In the genomic region with DNA sequence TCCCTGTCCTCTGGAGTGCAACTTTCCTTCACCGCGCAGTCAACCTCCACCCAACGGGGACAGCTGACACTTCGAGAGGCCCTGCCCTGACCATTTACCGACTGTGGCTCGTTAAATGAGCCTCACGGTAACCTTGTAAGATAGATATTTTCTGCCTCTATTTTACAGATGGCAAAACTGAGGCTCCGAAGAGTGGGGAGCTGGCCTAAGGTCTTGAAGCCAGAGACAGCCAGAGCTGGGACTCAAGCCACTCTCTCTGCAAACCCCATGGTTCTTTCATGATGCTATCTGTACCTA, we compare ENCODE assay signal across 20 cellular contexts. TPM values are rescaled to one million over a fixed set of nuclear protein-coding genes. Genes with fewer than 3 reads are reported as not detected.
DNase-seq lines count a peak whose midpoint lies in the region; ATAC-seq and TF ChIP-seq lines count a peak whose summit lies in the region.
"Had no signal": no experiment of that assay in that cellular context is flagged by ENCODE, and none has a peak within 500 bp of the region (broad histone marks: within the 10 kb centered on the region; RNA-seq: fewer than 3 reads in every experiment).

No MANE protein-coding gene starts in this region.

- ATAC-seq in body of pancreas = no peak
- ATAC-seq: CD8-positive, alpha-beta T cell; GM23338; HCT116 had no signal

- H3K4me3 ChIP-seq in body of pancreas = no peak overlapping the region
- H3K4me3 ChIP-seq: BLaER1 treated with 17β-estradiol and CSF1 and Interleukin-3, amounts not matched to agents 10 nM and 100 nM; GM23338 had no signal

- BruUV-seq in Calu3 (replicated peaks; lab: Mats Ljungman, UMichigan) = no TSS peak

- H3K27me3 Mint-ChIP-seq in Calu3 (ENCODE audit: unreplicated experiment) (peaks cover 42% of the 10 kb centered on the region), nephron (ENCODE audit: low read depth) (peaks cover 84% of the 10 kb centered on the region), progenitor cell of endocrine pancreas (peaks cover 9% of the 10 kb centered on the region)
- H3K27me3 Mint-ChIP-seq in activated T-helper 1 cell treated with anti-CD3 and anti-CD28 coated beads, Interleukin-12 subunit alpha, Interleukin-12 subunit beta, Interleukin-2, Interleukin-4 antibody, amounts not matched to agents 30 ng/mL and 10 ng/mL and 1 ng/mL, durations not matched to agents 14 hours and 24 hours and 36 hours (ENCODE audit: insufficient read depth) = peaks cover 64% of the 10 kb centered on the region

- H3K36me3 Mint-ChIP-seq in Calu3 (ENCODE audit: insufficient read depth, unreplicated experiment) (no peaks in the 10 kb centered on the region), nephron (ENCODE audit: low read depth) (no peaks in the 10 kb centered on the region), progenitor cell of endocrine pancreas (ENCODE audit: insufficient read depth) (no peaks in the 10 kb centered on the region)
- H3K36me3 Mint-ChIP-seq in activated T-helper 1 cell treated with anti-CD3 and anti-CD28 coated beads, Interleukin-12 subunit alpha, Interleukin-12 subunit beta, Interleukin-2, Interleukin-4 antibody, amounts not matched to agents 30 ng/mL and 10 ng/mL and 1 ng/mL, durations not matched to agents 14 hours and 24 hours and 36 hours (ENCODE audit: low read depth) = no peaks in the 10 kb centered on the region
- H3K36me3 Mint-ChIP-seq: CD8-positive, alpha-beta T cell had no signal

- H3K4me1 ChIP-seq in body of pancreas = peaks cover 45% of the 10 kb centered on the region

- DNase-seq in Calu3 = no peak
- DNase-seq in body of pancreas = peak in 1 of 4 donors; percentile 40
- DNase-seq in progenitor cell of endocrine pancreas (ENCODE audit: low spot score, unreplicated experiment) = no peak
- DNase-seq in activated T-helper 1 cell treated with anti-CD3 and anti-CD28 coated beads, Interleukin-12 subunit alpha, Interleukin-12 subunit beta, Interleukin-2, Interleukin-4 antibody, amounts not matched to agents 30 ng/mL and 10 ng/mL and 1 ng/mL, durations not matched to agents 14 hours and 24 hours and 36 hours (ENCODE audit: low spot score) = no peak
- no peak for DNase-seq in NCI-H146 (lab: John Stamatoyannopoulos, UW)
- DNase-seq in activated effector memory CD4-positive, alpha-beta T cell treated with anti-CD3 and anti-CD28 coated beads, Interleukin-2, amount 50 U/mL, for 16 hours = no peak
- DNase-seq: 8988T; CD8-positive, alpha-beta T cell; DMS 273 treated with DMSO at 0.1 percent for 48 hours; DMS53; DND-41; H7; HFFc6; IMR-90 had no signal

- WGBS in body of pancreas, 2 donors = 50 to 66% methylated on average over 7 to 8 of the region's 8 CpGs

- TF ChIP-seq CTCF in Calu3 (IDR thresholded peaks at IDR 0.05; ENCODE audit: unreplicated experiment) (no peak), body of pancreas (IDR thresholded peaks at IDR 0.05) (no peak), nephron (IDR thresholded peaks at IDR 0.05; ENCODE audit: unreplicated experiment in 3 of 3) (no peak), progenitor cell of endocrine pancreas (IDR thresholded peaks at IDR 0.05; ENCODE audit: unreplicated experiment) (no peak)

- H3K9me3 Mint-ChIP-seq in Calu3 (ENCODE audit: low read depth, unreplicated experiment) (no peaks in the 10 kb centered on the region), nephron (no peaks in the 10 kb centered on the region), progenitor cell of endocrine pancreas (ENCODE audit: low read depth) (no peaks in the 10 kb centered on the region)
- no peaks in the 10 kb centered on the region for H3K9me3 Mint-ChIP-seq in activated T-helper 1 cell treated with anti-CD3 and anti-CD28 coated beads, Interleukin-12 subunit alpha, Interleukin-12 subunit beta, Interleukin-2, Interleukin-4 antibody, amounts not matched to agents 30 ng/mL and 10 ng/mL and 1 ng/mL, durations not matched to agents 14 hours and 24 hours and 36 hours
- H3K9me3 Mint-ChIP-seq: CD8-positive, alpha-beta T cell; GM23338 had no signal

- H3K4me3 Mint-ChIP-seq in Calu3 (ENCODE audit: low read depth, unreplicated experiment) = peak overlapping the region; percentile 13
- H3K4me3 Mint-ChIP-seq in nephron = peak overlapping the region in 2 of 3 experiments; percentile 21 to 57
- H3K4me3 Mint-ChIP-seq in progenitor cell of endocrine pancreas (ENCODE audit: low read depth) = peak overlapping the region; percentile 11
- no peak overlapping the region for H3K4me3 Mint-ChIP-seq in activated T-helper 1 cell treated with anti-CD3 and anti-CD28 coated beads, Interleukin-12 subunit alpha, Interleukin-12 subunit beta, Interleukin-2, Interleukin-4 antibody, amounts not matched to agents 30 ng/mL and 10 ng/mL and 1 ng/mL, durations not matched to agents 14 hours and 24 hours and 36 hours
- H3K4me3 Mint-ChIP-seq: CD8-positive, alpha-beta T cell; GM23338; HFFc6 had no signal

- TF ChIP-seq POLR2A in body of pancreas (IDR thresholded peaks at IDR 0.05) = no peak

- peak overlapping the region in 3 of 4 donors; percentile 83 to 90 (median 89) for H3K27ac ChIP-seq in body of pancreas
- H3K27ac ChIP-seq: BLaER1 treated with 17β-estradiol and CSF1 and Interleukin-3, amounts not matched to agents 10 nM and 100 nM; HL-60 had no signal

- H3K36me3 ChIP-seq in body of pancreas (replicated peaks in 1 of 2; ENCODE audit: insufficient read depth in 1 of 2, low read depth in 2 of 2) = no peaks in the 10 kb centered on the region
- H3K36me3 ChIP-seq: BLaER1 treated with 17β-estradiol and CSF1 and Interleukin-3, amounts not matched to agents 10 nM and 100 nM had no signal

- peaks cover 62% of the 10 kb centered on the region for H3K4me1 Mint-ChIP-seq in Calu3 (ENCODE audit: low read depth, unreplicated experiment)
- H3K4me1 Mint-ChIP-seq in nephron = peaks cover 36% of the 10 kb centered on the region
- peaks cover 47% of the 10 kb centered on the region for H3K4me1 Mint-ChIP-seq in progenitor cell of endocrine pancreas (ENCODE audit: low read depth)
- peaks cover 33% of the 10 kb centered on the region for H3K4me1 Mint-ChIP-seq in activated T-helper 1 cell treated with anti-CD3 and anti-CD28 coated beads, Interleukin-12 subunit alpha, Interleukin-12 subunit beta, Interleukin-2, Interleukin-4 antibody, amounts not matched to agents 30 ng/mL and 10 ng/mL and 1 ng/mL, durations not matched to agents 14 hours and 24 hours and 36 hours (ENCODE audit: low read depth)

- intact Hi-C loops in Calu3 (cut with micrococcal nuclease; ENCODE audit: unreplicated experiment) = no loop called here
- intact Hi-C loops in body of pancreas (cut with DNase I) = no loop called here
- intact Hi-C loops in activated T-helper 1 cell treated with anti-CD3 and anti-CD28 coated beads, Interleukin-12 subunit alpha, Interleukin-12 subunit beta, Interleukin-2, Interleukin-4 antibody, amounts not matched to agents 30 ng/mL and 10 ng/mL and 1 ng/mL, durations not matched to agents 14 hours and 24 hours and 36 hours (cut with micrococcal nuclease) = no loop called here

- no peaks in the 10 kb centered on the region for H3K27me3 ChIP-seq in body of pancreas

- H3K27ac Mint-ChIP-seq in Calu3 (ENCODE audit: unreplicated experiment) (no peak overlapping the region), nephron (peak overlapping the region; percentile 92 to 96 (median 92)), progenitor cell of endocrine pancreas (peak overlapping the region; percentile 57)
- no peak overlapping the region for H3K27ac Mint-ChIP-seq in activated T-helper 1 cell treated with anti-CD3 and anti-CD28 coated beads, Interleukin-12 subunit alpha, Interleukin-12 subunit beta, Interleukin-2, Interleukin-4 antibody, amounts not matched to agents 30 ng/mL and 10 ng/mL and 1 ng/mL, durations not matched to agents 14 hours and 24 hours and 36 hours
- H3K27ac Mint-ChIP-seq: CD8-positive, alpha-beta T cell; GM23338; HFFc6 had no signal

- no peaks in the 10 kb centered on the region for H3K9me3 ChIP-seq in body of pancreas
- H3K9me3 ChIP-seq: BLaER1 treated with 17β-estradiol and CSF1 and Interleukin-3, amounts not matched to agents 10 nM and 100 nM had no signal

- CTCF ChIA-PET in Calu3 (lab: Charles Lee) = interaction anchor here (0.6 to 1.8 kb wide), 7 partner anchors 11 to 378 kb away, joined by 3 to 23 read pairs (median 5); no protein-coding TSS in a partner anchor

RNA-seq across cellular contexts. Expression of gene CYS1, which starts 5.6 kb away (rescaled TPM):
- 4.8 and 10.0 TPM in 2 replicates for total RNA-seq in Calu3 (2022)
- total RNA-seq in body of pancreas = 10 to 100 TPM; 30.4 to 36.6 TPM
- total RNA-seq in progenitor cell of endocrine pancreas = 2.3 and 2.5 TPM in 2 replicates
- 0.56 and 0.70 TPM in 2 replicates for total RNA-seq in activated T-helper 1 cell treated with anti-CD3 and anti-CD28 coated beads, Interleukin-12 subunit alpha, Interleukin-12 subunit beta, Interleukin-2, Interleukin-4 antibody, amounts not matched to agents 30 ng/mL and 10 ng/mL and 1 ng/mL, durations not matched to agents 14 hours and 24 hours and 36 hours
- total RNA-seq: A673; CD8-positive, alpha-beta T cell had no signal

RNA-seq across cellular contexts. Expression of gene RRM2, which starts 36.7 kb away (rescaled TPM):
- total RNA-seq in Calu3 (2022) (154 and 168 TPM in 2 replicates), body of pancreas (not detected), progenitor cell of endocrine pancreas (70.3 and 79.8 TPM in 2 replicates)
- total RNA-seq in activated T-helper 1 cell treated with anti-CD3 and anti-CD28 coated beads, Interleukin-12 subunit alpha, Interleukin-12 subunit beta, Interleukin-2, Interleukin-4 antibody, amounts not matched to agents 30 ng/mL and 10 ng/mL and 1 ng/mL, durations not matched to agents 14 hours and 24 hours and 36 hours = 328 and 351 TPM in 2 replicates

RNA-seq across cellular contexts. Expression of gene KLF11, which starts 42.5 kb away (rescaled TPM):
- total RNA-seq in Calu3 (2022) (6.9 and 10.5 TPM in 2 replicates), body of pancreas (10 to 100 TPM; 25.7 to 32.6 TPM), progenitor cell of endocrine pancreas (3.5 and 4.6 TPM in 2 replicates)
- 7.8 and 10.8 TPM in 2 replicates for total RNA-seq in activated T-helper 1 cell treated with anti-CD3 and anti-CD28 coated beads, Interleukin-12 subunit alpha, Interleukin-12 subunit beta, Interleukin-2, Interleukin-4 antibody, amounts not matched to agents 30 ng/mL and 10 ng/mL and 1 ng/mL, durations not matched to agents 14 hours and 24 hours and 36 hours

Comparison
In these comparisons a context has a peak if more than half of its experiments do, and no peak if none do; other contexts are left out.
1. H3K27ac Mint-ChIP-seq: peak in nephron (3 of 3) and progenitor cell of endocrine pancreas (single experiment); none in Calu3 (single experiment) and activated T-helper 1 cell treated with anti-CD3 and anti-CD28 coated beads, Interleukin-12 subunit alpha, Interleukin-12 subunit beta, Interleukin-2, Interleukin-4 antibody, amounts not matched to agents 30 ng/mL and 10 ng/mL and 1 ng/mL, durations not matched to agents 14 hours and 24 hours and 36 hours (single experiment).
2. RNA of gene RRM2, which starts 36.7 kb away (total RNA-seq): 328 to 351 TPM in activated T-helper 1 cell treated with anti-CD3 and anti-CD28 coated beads, Interleukin-12 subunit alpha, Interleukin-12 subunit beta, Interleukin-2, Interleukin-4 antibody, amounts not matched to agents 30 ng/mL and 10 ng/mL and 1 ng/mL, durations not matched to agents 14 hours and 24 hours and 36 hours, 154 to 168 TPM in Calu3 and 70.3 to 79.8 TPM in progenitor cell of endocrine pancreas; not detected in body of pancreas; every median in the first group is over 10 times any median in the second.